In genomic region chr17:81923302-81924260, GRCh38 we compare ENCODE assay signal across 8 cellular contexts. TPM values are rescaled to one million over a fixed set of nuclear protein-coding genes. Genes with fewer than 3 reads are reported as not detected.
DNase-seq lines count a peak whose midpoint lies in the region; ATAC-seq, FAIRE-seq and TF ChIP-seq lines count a peak whose summit lies in the region.

No MANE protein-coding gene starts in this region.

- H3K27me3 ChIP-seq in HepG2 (ENCODE audit: control insufficient read depth in 1 of 2, insufficient read depth in 2 of 2, low read length in 2 of 2) (no peaks in the 10 kb centered on the region), thyroid gland (no peaks in the 10 kb centered on the region)

- H3K4me3 Mint-ChIP-seq in dendritic cell treated with granulocyte-macrophage colony-stimulating factor and Interleukin-4, amounts not matched to agents 40 ng/mL and 50 ng/mL, for 4 days: peak overlapping the region; percentile 93

- no TSS peak for BruUV-seq in HepG2 (replicated peaks; lab: Mats Ljungman, UMichigan)

- peaks cover 5% of the 10 kb centered on the region for H3K27me3 Mint-ChIP-seq in dendritic cell treated with granulocyte-macrophage colony-stimulating factor and Interleukin-4, amounts not matched to agents 40 ng/mL and 50 ng/mL, for 4 days

- no peak for FAIRE-seq in HepG2 (lab: Jason Lieb, UNC)

- H3K4me1 ChIP-seq in HepG2 (ENCODE audit: insufficient read depth, low read length) (peaks cover 42% of the 10 kb centered on the region), thyroid gland (peaks cover 39 to 49% of the 10 kb centered on the region in 2 donors)

- in situ Hi-C loops in HepG2 (cut with HindIII; ENCODE audit: extremely low pct_ligation_motif_present, low pct_unique_long_range_greater_than_20kb): no loop called here

- peaks cover 80% of the 10 kb centered on the region for H3K4me1 Mint-ChIP-seq in dendritic cell treated with granulocyte-macrophage colony-stimulating factor and Interleukin-4, amounts not matched to agents 40 ng/mL and 50 ng/mL, for 4 days (ENCODE audit: low read depth)

- H3K79me2 ChIP-seq in HepG2 (ENCODE audit: insufficient read depth, low read length): peaks cover 74% of the 10 kb centered on the region

- POLR2A ChIA-PET in HepG2 (lab: Yijun Ruan, JAX): interaction anchor here (0.5 to 6.1 kb wide), 10 partner anchors 9 to 100 kb away, joined by 3 to 71 read pairs (median 3); partner anchors contain the start of genes CENPX, LRRC45, PCYT2 and PYCR1

- no peak for TF ChIP-seq RAD21 in HepG2 (CRISPR knock-in tag; IDR thresholded peaks at IDR 0.05)

- H3K9ac ChIP-seq in HepG2 (ENCODE audit: insufficient read depth, low read depth, low read length): no peak overlapping the region

- H3K27ac Mint-ChIP-seq in dendritic cell treated with granulocyte-macrophage colony-stimulating factor and Interleukin-4, amounts not matched to agents 40 ng/mL and 50 ng/mL, for 4 days: peak overlapping the region; percentile 76

- CTCF ChIA-PET in HepG2 (lab: Yijun Ruan, JAX; ENCODE audit: low intra/inter-chr PET ratio, low total read pairs): no interaction called here

- DNase-seq in Daoy (ENCODE audit: low read depth): peak; percentile 84
- DNase-seq in NOMO-1 treated with DMSO at 0.1 percent for 48 hours (lab: John Stamatoyannopoulos, UW; ENCODE audit: unreplicated experiment): peak; percentile 91
- no peak for DNase-seq in HepG2 (ENCODE audit: low spot score)
- DNase-seq in thyroid gland: peak; percentile 79 to 84
- DNase-seq in activated gamma-delta T cell treated with Interleukin-2 at 50 U/mL for 16 hours: no peak
- DNase-seq in DMS153 treated with DMSO at 0.1 percent for 48 hours (lab: John Stamatoyannopoulos, UW; ENCODE audit: unreplicated experiment): no peak

- H3K4me3 ChIP-seq in HepG2 (replicated peaks in 1 of 3; ENCODE audit: insufficient read depth in 1 of 3, low read depth in 2 of 3, low read length in 3 of 3) (no peak overlapping the region), thyroid gland (replicated peaks in 1 of 3) (peak overlapping the region in 1 of 3 donors; percentile 25)

- H3K9me3 ChIP-seq in HepG2 (ENCODE audit: low read length): no peaks in the 10 kb centered on the region
- H3K9me3 ChIP-seq in thyroid gland: no peaks in the 10 kb centered on the region

- no peak overlapping the region for H2AFZ ChIP-seq in HepG2 (ENCODE audit: low read length)

- H4K20me1 ChIP-seq in HepG2 (ENCODE audit: insufficient read depth, low read length): peaks cover 28% of the 10 kb centered on the region

- no peak for TF ChIP-seq CTCF in HepG2 (CRISPR knock-in tag; IDR thresholded peaks at IDR 0.05)
- TF ChIP-seq CTCF in thyroid gland (IDR thresholded peaks at IDR 0.05): no peak

- TF ChIP-seq POLR2A in HepG2 (IDR thresholded peaks at IDR 0.05; ENCODE audit: insufficient read depth in 1 of 2, low read depth in 2 of 2, low read length in 2 of 2) (no peak), thyroid gland (IDR thresholded peaks at IDR 0.05) (peak in 1 of 2 donors; percentile 33)

- H3K36me3 Mint-ChIP-seq in dendritic cell treated with granulocyte-macrophage colony-stimulating factor and Interleukin-4, amounts not matched to agents 40 ng/mL and 50 ng/mL, for 4 days (ENCODE audit: low read depth): peaks cover 62% of the 10 kb centered on the region

- ATAC-seq in HepG2: no peak
- ATAC-seq in HG03095 (IDR thresholded peaks at IDR 0.05; ENCODE audit: unreplicated experiment): no peak

- TF ChIP-seq EP300 in HepG2 (IDR thresholded peaks at IDR 0.05; ENCODE audit: low read depth in 2 of 2, low read length in 2 of 2) (no peak), HepG2 (CRISPR knock-in tag; IDR thresholded peaks at IDR 0.05; ENCODE audit: borderline replicate concordance) (no peak)

- intact Hi-C loops in dendritic cell treated with granulocyte-macrophage colony-stimulating factor and Interleukin-4, amounts not matched to agents 40 ng/mL and 50 ng/mL, for 4 days (cut with micrococcal nuclease): loop anchor here (10.0 kb wide), 1 partner anchor 59 kb away; the partner anchor contains the start of gene P4HB
- intact Hi-C loops in HepG2 (cut with micrococcal nuclease; ENCODE audit: unreplicated experiment) (no loop called here), thyroid gland (cut with DNase I) (no loop called here)

- WGBS in HepG2 (ENCODE audit: low lambda C conversion rate): 96% methylated on average over 22 of the region's 32 CpGs
- WGBS in thyroid gland, 2 donors: 20 to 27% methylated on average over 15 to 18 of the region's 32 CpGs

- H3K27ac ChIP-seq in HepG2 (ENCODE audit: extremely low read length, insufficient read depth, low read length) (peak overlapping the region; percentile 67), thyroid gland (peak overlapping the region; percentile 53 to 83 (median 64))

- H3K4me2 ChIP-seq in HepG2 (ENCODE audit: low read depth, low read length): peak overlapping the region; percentile 15; the same call in 1 of the 2 replicates

- no peaks in the 10 kb centered on the region for H3K9me3 Mint-ChIP-seq in dendritic cell treated with granulocyte-macrophage colony-stimulating factor and Interleukin-4, amounts not matched to agents 40 ng/mL and 50 ng/mL, for 4 days

- H3K36me3 ChIP-seq in HepG2 (replicated peaks in 1 of 2; ENCODE audit: control insufficient read depth in 1 of 2, insufficient read depth in 2 of 2, low read length in 2 of 2) (peaks cover 21 to 29% of the 10 kb centered on the region in 2 experiments), thyroid gland (peaks cover 13 to 14% of the 10 kb centered on the region in 2 donors)

RNA-seq across cellular contexts. Expression of gene MAFG, which starts 4.0 kb away (rescaled TPM):
- 17.2 and 20.9 TPM in 2 replicates for total RNA-seq in Daoy (2014; rRNA removed; shearing (Covaris generic))
- total RNA-seq in HepG2 (2016; rRNA removed; fragmentation: Illumina TruSeq; extraction: Trizol) (12.4 and 14.5 TPM in 2 replicates), thyroid gland (10 to 100 TPM; 28.2 to 51.8 (median 36.4) TPM)
- 2.1 and 2.3 TPM in 2 replicates for total RNA-seq in HepG2 (2016; cell fraction: cytosol; rRNA removed; fragmentation: Illumina TruSeq; extraction: Trizol; ENCODE audit: low read depth)
- total RNA-seq in HepG2 (2016; cell fraction: insoluble cytoplasmic fraction; rRNA removed; fragmentation: Illumina TruSeq; extraction: Trizol): 9.8 and 14.7 TPM in 2 replicates
- 7.6 TPM in 2 replicates for total RNA-seq in HepG2 (2016; cell fraction: membrane; rRNA removed; fragmentation: Illumina TruSeq; extraction: Trizol)
- 15.5 and 16.7 TPM in 2 replicates for total RNA-seq in HepG2 (2016; cell fraction: nucleus; rRNA removed; fragmentation: Illumina TruSeq; extraction: Trizol)
- polyA plus RNA-seq in HepG2 (2011; rRNA removed): 20.0 TPM in 2 replicates
- 17.1 and 19.4 TPM in 2 replicates for polyA plus RNA-seq in HepG2 (2011; cell fraction: cytosol; rRNA removed)
- polyA plus RNA-seq in HepG2 (2011; cell fraction: nucleus; rRNA removed): 98.2 and 128 TPM in 2 replicates
- polyA plus RNA-seq in HepG2 (2012): 16.1 and 26.5 TPM in 2 replicates
- 1.4 and 1.6 TPM in 2 replicates for polyA plus RNA-seq in HepG2 (2016; cell fraction: cytosol; fragmentation: Illumina TruSeq; extraction: Trizol; ENCODE audit: low read depth)
- 9.2 and 10.7 TPM in 2 replicates for polyA plus RNA-seq in HepG2 (2016; cell fraction: insoluble cytoplasmic fraction; fragmentation: Illumina TruSeq; extraction: Trizol; ENCODE audit: low read depth)
- polyA plus RNA-seq in HepG2 (2016; cell fraction: membrane; fragmentation: Illumina TruSeq; extraction: Trizol; ENCODE audit: low read depth): 4.3 and 4.6 TPM in 2 replicates
- polyA plus RNA-seq in HepG2 (2016; cell fraction: nucleus; fragmentation: Illumina TruSeq; extraction: Trizol; ENCODE audit: insufficient read depth, low read depth): 38.9 and 41.8 TPM in 2 replicates
- 16.8 and 26.4 TPM in 2 replicates for polyA minus RNA-seq in HepG2 (2011; rRNA and poly(A)+ RNA removed; ENCODE audit: low replicate concordance)
- 8.0 and 9.5 TPM in 2 replicates for polyA minus RNA-seq in HepG2 (2011; cell fraction: cytosol; rRNA and poly(A)+ RNA removed)
- polyA minus RNA-seq in HepG2 (2011; cell fraction: nucleus; rRNA and poly(A)+ RNA removed): 11.9 and 15.8 TPM in 2 replicates

RNA-seq across cellular contexts. Expression of gene SIRT7, which starts 5.6 kb away (rescaled TPM):
- 30.5 and 40.5 TPM in 2 replicates for total RNA-seq in Daoy (2014; rRNA removed; shearing (Covaris generic))
- total RNA-seq in HepG2 (2016; rRNA removed; fragmentation: Illumina TruSeq; extraction: Trizol) (14.5 and 24.8 TPM in 2 replicates), thyroid gland (10 to 100 TPM in 3 of 4 donors, 1 to 10 TPM in 1; 8.9 to 23.5 (median 15.8) TPM)
- 71.6 and 74.9 TPM in 2 replicates for total RNA-seq in HepG2 (2016; cell fraction: cytosol; rRNA removed; fragmentation: Illumina TruSeq; extraction: Trizol; ENCODE audit: low read depth)
- 13.5 and 25.0 TPM in 2 replicates for total RNA-seq in HepG2 (2016; cell fraction: insoluble cytoplasmic fraction; rRNA removed; fragmentation: Illumina TruSeq; extraction: Trizol)
- 27.9 and 28.8 TPM in 2 replicates for total RNA-seq in HepG2 (2016; cell fraction: membrane; rRNA removed; fragmentation: Illumina TruSeq; extraction: Trizol)
- 28.8 and 33.6 TPM in 2 replicates for total RNA-seq in HepG2 (2016; cell fraction: nucleus; rRNA removed; fragmentation: Illumina TruSeq; extraction: Trizol)
- 8.3 and 10.9 TPM in 2 replicates for polyA plus RNA-seq in HepG2 (2011; rRNA removed)
- 5.9 and 7.5 TPM in 2 replicates for polyA plus RNA-seq in HepG2 (2011; cell fraction: cytosol; rRNA removed)
- polyA plus RNA-seq in HepG2 (2011; cell fraction: nucleus; rRNA removed): 73.2 and 80.4 TPM in 2 replicates
- polyA plus RNA-seq in HepG2 (2012): 12.4 and 18.7 TPM in 2 replicates
- 8.7 and 9.0 TPM in 2 replicates for polyA plus RNA-seq in HepG2 (2016; cell fraction: cytosol; fragmentation: Illumina TruSeq; extraction: Trizol; ENCODE audit: low read depth)
- polyA plus RNA-seq in HepG2 (2016; cell fraction: insoluble cytoplasmic fraction; fragmentation: Illumina TruSeq; extraction: Trizol; ENCODE audit: low read depth): 13.6 and 15.2 TPM in 2 replicates
- polyA plus RNA-seq in HepG2 (2016; cell fraction: membrane; fragmentation: Illumina TruSeq; extraction: Trizol; ENCODE audit: low read depth): 12.2 and 12.4 TPM in 2 replicates
- polyA plus RNA-seq in HepG2 (2016; cell fraction: nucleus; fragmentation: Illumina TruSeq; extraction: Trizol; ENCODE audit: insufficient read depth, low read depth): 87.1 and 90.3 TPM in 2 replicates
- polyA minus RNA-seq in HepG2 (2011; rRNA and poly(A)+ RNA removed; ENCODE audit: low replicate concordance): 38.8 and 69.4 TPM in 2 replicates
- 8.9 and 16.0 TPM in 2 replicates for polyA minus RNA-seq in HepG2 (2011; cell fraction: cytosol; rRNA and poly(A)+ RNA removed)
- 22.5 and 26.8 TPM in 2 replicates for polyA minus RNA-seq in HepG2 (2011; cell fraction: nucleus; rRNA and poly(A)+ RNA removed)

RNA-seq across cellular contexts. Expression of gene PCYT2, which starts 12.4 kb away (rescaled TPM):
- 17.9 and 34.9 TPM in 2 replicates for total RNA-seq in Daoy (2014; rRNA removed; shearing (Covaris generic))
- total RNA-seq in HepG2 (2016; rRNA removed; fragmentation: Illumina TruSeq; extraction: Trizol) (240 and 297 TPM in 2 replicates), thyroid gland (10 to 100 TPM; 30.4 to 36.5 (median 34.2) TPM)
- total RNA-seq in HepG2 (2016; cell fraction: cytosol; rRNA removed; fragmentation: Illumina TruSeq; extraction: Trizol; ENCODE audit: low read depth): 152 and 156 TPM in 2 replicates
- 223 and 298 TPM in 2 replicates for total RNA-seq in HepG2 (2016; cell fraction: insoluble cytoplasmic fraction; rRNA removed; fragmentation: Illumina TruSeq; extraction: Trizol)
- 178 and 208 TPM in 2 replicates for total RNA-seq in HepG2 (2016; cell fraction: membrane; rRNA removed; fragmentation: Illumina TruSeq; extraction: Trizol)
- total RNA-seq in HepG2 (2016; cell fraction: nucleus; rRNA removed; fragmentation: Illumina TruSeq; extraction: Trizol): 220 and 223 TPM in 2 replicates
- polyA plus RNA-seq in HepG2 (2011; rRNA removed): 147 and 222 TPM in 2 replicates
- polyA plus RNA-seq in HepG2 (2011; cell fraction: cytosol; rRNA removed): 94.7 and 118 TPM in 2 replicates
- 1,015 and 1,225 TPM in 2 replicates for polyA plus RNA-seq in HepG2 (2011; cell fraction: nucleus; rRNA removed)
- polyA plus RNA-seq in HepG2 (2012): 124 and 128 TPM in 2 replicates
- polyA plus RNA-seq in HepG2 (2016; cell fraction: cytosol; fragmentation: Illumina TruSeq; extraction: Trizol; ENCODE audit: low read depth): 113 and 134 TPM in 2 replicates
- polyA plus RNA-seq in HepG2 (2016; cell fraction: insoluble cytoplasmic fraction; fragmentation: Illumina TruSeq; extraction: Trizol; ENCODE audit: low read depth): 235 and 242 TPM in 2 replicates
- polyA plus RNA-seq in HepG2 (2016; cell fraction: membrane; fragmentation: Illumina TruSeq; extraction: Trizol; ENCODE audit: low read depth): 149 and 175 TPM in 2 replicates
- 499 and 551 TPM in 2 replicates for polyA plus RNA-seq in HepG2 (2016; cell fraction: nucleus; fragmentation: Illumina TruSeq; extraction: Trizol; ENCODE audit: insufficient read depth, low read depth)
- 38.6 and 144 TPM in 2 replicates for polyA minus RNA-seq in HepG2 (2011; rRNA and poly(A)+ RNA removed; ENCODE audit: low replicate concordance)
- polyA minus RNA-seq in HepG2 (2011; cell fraction: cytosol; rRNA and poly(A)+ RNA removed): 47.2 and 54.9 TPM in 2 replicates
- polyA minus RNA-seq in HepG2 (2011; cell fraction: nucleus; rRNA and poly(A)+ RNA removed): 202 and 210 TPM in 2 replicates

RNA-seq across cellular contexts. Expression of gene PYCR1, which starts 13.5 kb away (rescaled TPM):
- 112 and 116 TPM in 2 replicates for total RNA-seq in Daoy (2014; rRNA removed; shearing (Covaris generic))
- total RNA-seq in HepG2 (2016; rRNA removed; fragmentation: Illumina TruSeq; extraction: Trizol) (323 and 338 TPM in 2 replicates), thyroid gland (10 to 100 TPM in 2 of 4 donors, 1 to 10 TPM in 2; 5.5 to 29.2 (median 13.9) TPM)
- 107 and 137 TPM in 2 replicates for total RNA-seq in HepG2 (2016; cell fraction: cytosol; rRNA removed; fragmentation: Illumina TruSeq; extraction: Trizol; ENCODE audit: low read depth)
- 327 and 331 TPM in 2 replicates for total RNA-seq in HepG2 (2016; cell fraction: insoluble cytoplasmic fraction; rRNA removed; fragmentation: Illumina TruSeq; extraction: Trizol)
- total RNA-seq in HepG2 (2016; cell fraction: membrane; rRNA removed; fragmentation: Illumina TruSeq; extraction: Trizol): 233 and 286 TPM in 2 replicates
- total RNA-seq in HepG2 (2016; cell fraction: nucleus; rRNA removed; fragmentation: Illumina TruSeq; extraction: Trizol): 125 and 146 TPM in 2 replicates
- polyA plus RNA-seq in HepG2 (2011; rRNA removed): 338 and 382 TPM in 2 replicates
- 241 and 431 TPM in 2 replicates for polyA plus RNA-seq in HepG2 (2011; cell fraction: cytosol; rRNA removed)
- 366 and 457 TPM in 2 replicates for polyA plus RNA-seq in HepG2 (2011; cell fraction: nucleus; rRNA removed)
- 191 and 311 TPM in 2 replicates for polyA plus RNA-seq in HepG2 (2012)
- 130 and 165 TPM in 2 replicates for polyA plus RNA-seq in HepG2 (2016; cell fraction: cytosol; fragmentation: Illumina TruSeq; extraction: Trizol; ENCODE audit: low read depth)
- 344 and 389 TPM in 2 replicates for polyA plus RNA-seq in HepG2 (2016; cell fraction: insoluble cytoplasmic fraction; fragmentation: Illumina TruSeq; extraction: Trizol; ENCODE audit: low read depth)
- polyA plus RNA-seq in HepG2 (2016; cell fraction: membrane; fragmentation: Illumina TruSeq; extraction: Trizol; ENCODE audit: low read depth): 207 and 239 TPM in 2 replicates
- polyA plus RNA-seq in HepG2 (2016; cell fraction: nucleus; fragmentation: Illumina TruSeq; extraction: Trizol; ENCODE audit: insufficient read depth, low read depth): 253 and 265 TPM in 2 replicates
- polyA minus RNA-seq in HepG2 (2011; rRNA and poly(A)+ RNA removed; ENCODE audit: low replicate concordance): 104 and 478 TPM in 2 replicates
- polyA minus RNA-seq in HepG2 (2011; cell fraction: cytosol; rRNA and poly(A)+ RNA removed): 138 and 160 TPM in 2 replicates
- 31.5 and 42.4 TPM in 2 replicates for polyA minus RNA-seq in HepG2 (2011; cell fraction: nucleus; rRNA and poly(A)+ RNA removed)

RNA-seq across cellular contexts. Expression of gene NPB, which starts 21.5 kb away (rescaled TPM):
- 0.21 and 0.97 TPM in 2 replicates for total RNA-seq in Daoy (2014; rRNA removed; shearing (Covaris generic))
- total RNA-seq in HepG2 (2016; rRNA removed; fragmentation: Illumina TruSeq; extraction: Trizol): 0.56 and 0.93 TPM in 2 replicates
- 0.97 and 1.1 TPM in 2 replicates for total RNA-seq in HepG2 (2016; cell fraction: cytosol; rRNA removed; fragmentation: Illumina TruSeq; extraction: Trizol; ENCODE audit: low read depth)
- total RNA-seq in HepG2 (2016; cell fraction: insoluble cytoplasmic fraction; rRNA removed; fragmentation: Illumina TruSeq; extraction: Trizol): 0.34 and 0.69 TPM in 2 replicates
- 0.59 and 0.69 TPM in 2 replicates for total RNA-seq in HepG2 (2016; cell fraction: membrane; rRNA removed; fragmentation: Illumina TruSeq; extraction: Trizol)
- total RNA-seq in HepG2 (2016; cell fraction: nucleus; rRNA removed; fragmentation: Illumina TruSeq; extraction: Trizol): 0.31 and 0.44 TPM in 2 replicates
- polyA plus RNA-seq in HepG2 (2011; rRNA removed): 0.11 and 0.22 TPM in 2 replicates
- 0.59 and 0.70 TPM in 2 replicates for polyA plus RNA-seq in HepG2 (2011; cell fraction: cytosol; rRNA removed)
- polyA plus RNA-seq in HepG2 (2011; cell fraction: nucleus; rRNA removed): 0.52 and 0.66 TPM in 2 replicates
- polyA plus RNA-seq in HepG2 (2012): 1.6 TPM in 1 of 2 replicates, not detected in the other
- 1.2 and 1.7 TPM in 2 replicates for polyA plus RNA-seq in HepG2 (2016; cell fraction: cytosol; fragmentation: Illumina TruSeq; extraction: Trizol; ENCODE audit: low read depth)
- polyA plus RNA-seq in HepG2 (2016; cell fraction: insoluble cytoplasmic fraction; fragmentation: Illumina TruSeq; extraction: Trizol; ENCODE audit: low read depth): 0.17 and 0.43 TPM in 2 replicates
- 0.80 and 0.88 TPM in 2 replicates for polyA plus RNA-seq in HepG2 (2016; cell fraction: membrane; fragmentation: Illumina TruSeq; extraction: Trizol; ENCODE audit: low read depth)
- polyA plus RNA-seq in HepG2 (2016; cell fraction: nucleus; fragmentation: Illumina TruSeq; extraction: Trizol; ENCODE audit: insufficient read depth, low read depth): 1.3 TPM in 1 of 2 replicates, not detected in the other
- 0.80 and 1.6 TPM in 2 replicates for polyA minus RNA-seq in HepG2 (2011; rRNA and poly(A)+ RNA removed; ENCODE audit: low replicate concordance)
- 0.53 TPM in 1 of 2 replicates, not detected in the other for polyA minus RNA-seq in HepG2 (2011; cell fraction: cytosol; rRNA and poly(A)+ RNA removed)
- polyA minus RNA-seq in HepG2 (2011; cell fraction: nucleus; rRNA and poly(A)+ RNA removed): 0.26 and 0.75 TPM in 2 replicates
- total RNA-seq in thyroid gland: 1 to 10 TPM in 1 of 4 donors, under 1 TPM in 2, not detected in 1; 0.33 to 1.1 (median 0.38) TPM

Comparison
In these comparisons a context has a peak if more than half of its experiments do, and no peak if none do; other contexts are left out.
1. DNase-seq: peak in Daoy (single experiment), NOMO-1 treated with DMSO at 0.1 percent for 48 hours (single experiment) and thyroid gland (2 of 2); none in HepG2 (single experiment), activated gamma-delta T cell treated with Interleukin-2 at 50 U/mL for 16 hours (single experiment) and DMS153 treated with DMSO at 0.1 percent for 48 hours (single experiment).